ENCODE assay signal across 37 cellular contexts in genomic region chr3:127259882-127260281, GRCh38. TPM values are rescaled to one million over a fixed set of nuclear protein-coding genes. Genes with fewer than 3 reads are reported as not detected.
"Had no signal": no experiment of that assay in that cellular context is flagged by ENCODE, and none has a peak within 500 bp of the region (broad histone marks: within the 10 kb centered on the region; RNA-seq: fewer than 3 reads in every experiment).

No MANE protein-coding gene starts in this region.

- DNase-seq: Karpas-422, Kasumi-1, MG63, MM.1S, MV-4-11, NCI-H1048, NCI-H1092, NCI-H1092 treated with DMSO at 0.1 percent for 48 hours, NCI-H1105, NCI-H1105 treated with DMSO at 0.1 percent for 48 hours, NCI-H1417, NCI-H1417 treated with DMSO at 0.1 percent for 48 hours, NCI-H1436, NCI-H1436 treated with DMSO at 0.1 percent for 48 hours, NCI-H146, NCI-H1694, NCI-H1694 treated with DMSO at 0.1 percent for 48 hours, NCI-H187, NCI-H187 treated with DMSO at 0.1 percent for 48 hours, NCI-H1930, NCI-H2029, NCI-H2029 treated with DMSO at 0.1 percent for 48 hours, NCI-H2081, NCI-H2081 treated with DMSO at 0.1 percent for 48 hours, NCI-H2107, NCI-H2171, NCI-H2171 treated with DMSO at 0.1 percent for 48 hours, NCI-H2227 treated with DMSO at 0.1 percent for 48 hours, NCI-H226, NCI-H345, NCI-H446, NCI-H446 treated with DMSO at 0.1 percent for 48 hours, NCI-H510A had no signal

RNA-seq across cellular contexts. Expression of gene PRR20G, which starts 28.0 kb away (rescaled TPM):
- total RNA-seq: LHCN-M2, M059J, MCF 10A, NCI-H460 had no signal
